1 cellular context compared by ENCODE assay signal in genomic region chr3:30640856-30641255, GRCh38.
TF ChIP-seq lines count a peak whose summit lies in the region.

No MANE protein-coding gene starts in this region.

TF ChIP-seq in GM12891, 5 proteins besides CTCF, POLR2A, EP300 and RAD21:
- TF ChIP-seq PAX5 (IDR thresholded peaks at IDR 0.05; ENCODE audit: insufficient read depth, low read length, severe bottlenecking) (no peak), SPI1 (IDR thresholded peaks at IDR 0.05; ENCODE audit: low read depth, low read length) (no peak), POLR2AphosphoS5 (IDR thresholded peaks at IDR 0.05; ENCODE audit: low read depth, low read length) (no peak), TAF1 (IDR thresholded peaks at IDR 0.05; ENCODE audit: low read depth, low read length) (no peak), POU2F2 (IDR thresholded peaks at IDR 0.05; ENCODE audit: low read depth, low read length) (no peak)
